ENCODE assay signal across 32 cellular contexts in genomic region chr10:93962973-93963372, GRCh38. TPM values are rescaled to one million over a fixed set of nuclear protein-coding genes. Genes with fewer than 3 reads are reported as not detected.
"Had no signal": no experiment of that assay in that cellular context is flagged by ENCODE, and none has a peak within 500 bp of the region (broad histone marks: within the 10 kb centered on the region; RNA-seq: fewer than 3 reads in every experiment).

No MANE protein-coding gene starts in this region.

- ATAC-seq: left colon; lower lobe of right lung; naive thymus-derived CD8-positive, alpha-beta T cell; right lobe of liver had no signal

- H3K4me3 ChIP-seq: adrenal gland, ascending aorta, heart left ventricle, lower lobe of right lung, right lobe of liver, thoracic aorta, uterus had no signal

- H3K27ac ChIP-seq: ascending aorta, lower lobe of right lung, right lobe of liver, thoracic aorta, uterus, VCaP had no signal

- H3K36me3 Mint-ChIP-seq: immature natural killer cell, type B pancreatic cell had no signal

- H3K4me1 ChIP-seq: adrenal gland, ascending aorta, lower lobe of right lung, right lobe of liver, uterus had no signal

- H3K27me3 ChIP-seq: adrenal gland, ascending aorta, heart left ventricle, right lobe of liver, uterus had no signal

- H3K9me3 ChIP-seq: adrenal gland, ascending aorta, heart left ventricle, lower lobe of right lung, right lobe of liver, thoracic aorta, uterus had no signal

- H3K4me1 Mint-ChIP-seq: activated naive CD8-positive, alpha-beta T cell treated with anti-CD3 and anti-CD28 coated beads for 36 hours; immature natural killer cell; naive thymus-derived CD8-positive, alpha-beta T cell had no signal

- DNase-seq: activated CD4-positive, alpha-beta memory T cell treated with anti-CD3 and anti-CD28 coated beads for 36 hours; activated CD4-positive, alpha-beta T cell treated with anti-CD3 and anti-CD28 coated beads for 48 hours; activated CD8-positive, alpha-beta memory T cell treated with anti-CD3 and anti-CD28 coated beads, Interleukin-2, amount 50 U/mL, for 4 hours; activated effector memory CD4-positive, alpha-beta T cell treated with anti-CD3 and anti-CD28 coated beads, Interleukin-2, amount 50 U/mL, for 16 hours; activated naive CD4-positive, alpha-beta T cell treated with anti-CD3 and anti-CD28 coated beads for 36 hours; activated naive CD8-positive, alpha-beta T cell treated with anti-CD3 and anti-CD28 coated beads for 36 hours; activated T-cell treated with anti-CD3 and anti-CD28 coated beads, Interleukin-2, amount 50 U/mL, for 1 hour; central memory CD4-positive, alpha-beta T cell; foreskin fibroblast; heart left ventricle; hypothalamus; immature natural killer cell; kidney; left colon; lower lobe of right lung; mesenchymal stem cell; naive thymus-derived CD8-positive, alpha-beta T cell; occipital lobe; right lobe of liver; small intestine; stimulated activated CD4-positive, alpha-beta T cell treated with anti-CD3 and anti-CD28 coated beads, Interleukin-4, amount 100 ng/mL, for 24 hours; stimulated activated naive CD4-positive, alpha-beta T cell treated with Interleukin-2 at 50 U/mL for 16 hours; T-helper 1 cell; uterus had no signal

- H3K27me3 Mint-ChIP-seq: activated CD4-positive, alpha-beta memory T cell treated with anti-CD3 and anti-CD28 coated beads for 36 hours; activated naive CD8-positive, alpha-beta T cell treated with anti-CD3 and anti-CD28 coated beads for 36 hours; type B pancreatic cell had no signal

- H3K9me3 Mint-ChIP-seq: activated CD4-positive, alpha-beta memory T cell treated with anti-CD3 and anti-CD28 coated beads for 36 hours; activated naive CD4-positive, alpha-beta T cell treated with anti-CD3 and anti-CD28 coated beads for 36 hours; activated naive CD8-positive, alpha-beta T cell treated with anti-CD3 and anti-CD28 coated beads for 36 hours; activated T-helper 1 cell treated with anti-CD3 and anti-CD28 coated beads, Interleukin-12 subunit alpha, Interleukin-12 subunit beta, Interleukin-2, Interleukin-4 antibody, amounts not matched to agents 30 ng/mL and 10 ng/mL and 1 ng/mL, durations not matched to agents 14 hours and 24 hours and 36 hours; brain; immature natural killer cell; neural crest cell; type B pancreatic cell had no signal

- H3K4me3 Mint-ChIP-seq: activated CD4-positive, alpha-beta memory T cell treated with anti-CD3 and anti-CD28 coated beads for 36 hours; activated naive CD4-positive, alpha-beta T cell treated with anti-CD3 and anti-CD28 coated beads for 36 hours; activated naive CD8-positive, alpha-beta T cell treated with anti-CD3 and anti-CD28 coated beads for 36 hours; activated T-helper 1 cell treated with anti-CD3 and anti-CD28 coated beads, Interleukin-12 subunit alpha, Interleukin-12 subunit beta, Interleukin-2, Interleukin-4 antibody, amounts not matched to agents 30 ng/mL and 10 ng/mL and 1 ng/mL, durations not matched to agents 14 hours and 24 hours and 36 hours; brain; immature natural killer cell; naive thymus-derived CD8-positive, alpha-beta T cell; neural crest cell; type B pancreatic cell had no signal

- H3K36me3 ChIP-seq: adrenal gland, ascending aorta, heart left ventricle, lower lobe of right lung, right lobe of liver, thoracic aorta, uterus had no signal

- H3K27ac Mint-ChIP-seq: activated CD4-positive, alpha-beta memory T cell treated with anti-CD3 and anti-CD28 coated beads for 36 hours; activated naive CD4-positive, alpha-beta T cell treated with anti-CD3 and anti-CD28 coated beads for 36 hours; activated naive CD8-positive, alpha-beta T cell treated with anti-CD3 and anti-CD28 coated beads for 36 hours; activated T-helper 1 cell treated with anti-CD3 and anti-CD28 coated beads, Interleukin-12 subunit alpha, Interleukin-12 subunit beta, Interleukin-2, Interleukin-4 antibody, amounts not matched to agents 30 ng/mL and 10 ng/mL and 1 ng/mL, durations not matched to agents 14 hours and 24 hours and 36 hours; immature natural killer cell; naive thymus-derived CD8-positive, alpha-beta T cell; type B pancreatic cell had no signal

RNA-seq across cellular contexts. Expression of gene PLCE1, which starts 30.8 kb away (rescaled TPM):
- total RNA-seq: activated naive CD8-positive, alpha-beta T cell treated with anti-CD3 and anti-CD28 coated beads for 36 hours; activated T-helper 1 cell treated with anti-CD3 and anti-CD28 coated beads, Interleukin-12 subunit alpha, Interleukin-12 subunit beta, Interleukin-2, Interleukin-4 antibody, amounts not matched to agents 30 ng/mL and 10 ng/mL and 1 ng/mL, durations not matched to agents 14 hours and 24 hours and 36 hours; naive thymus-derived CD8-positive, alpha-beta T cell had no signal
